In genomic region chr9:121718063-121718462, GRCh38 we compare ENCODE assay signal across 15 cellular contexts.
DNase-seq lines count a peak whose midpoint lies in the region; ATAC-seq, FAIRE-seq and TF ChIP-seq lines count a peak whose summit lies in the region.
"Had no signal": no experiment of that assay in that cellular context is flagged by ENCODE, and none has a peak within 500 bp of the region (broad histone marks: within the 10 kb centered on the region; RNA-seq: fewer than 3 reads in every experiment).

No MANE protein-coding gene starts in this region.

- intact Hi-C loops in left colon (cut with DNase I, micrococcal nuclease), result no loop called here

- DNase-seq in EL (peak; percentile 38), SK-N-DZ (ENCODE audit: low spot score) (peak; percentile 63), fibroblast of villous mesenchyme (ENCODE audit: low read depth) (peak; percentile 72), occipital lobe (lab: John Stamatoyannopoulos, UW) (peak; percentile 75), Kasumi-1 (lab: John Stamatoyannopoulos, UW) (no peak), left colon (no peak), GM12892 (ENCODE audit: insufficient read length) (no peak)
- DNase-seq: activated T-cell treated with anti-CD3 and anti-CD28 coated beads, Interleukin-2, amount 50 U/mL, for 1 hour; CD4-positive, CD25-positive, alpha-beta regulatory T cell; dermis blood vessel endothelial cell; NCI-H2081; T-helper 2 cell had no signal

- ATAC-seq in left colon (no peak), GM19328 (IDR thresholded peaks at IDR 0.05; ENCODE audit: unreplicated experiment) (no peak)
- ATAC-seq: HCT116 had no signal

- no peak for FAIRE-seq in GM12892 (lab: Jason Lieb, UNC)

- TF ChIP-seq CTCF in fibroblast of villous mesenchyme (IDR thresholded peaks at IDR 0.05; ENCODE audit: insufficient read depth, low read depth, low read length), result no peak

- H3K4me3 ChIP-seq in fibroblast of villous mesenchyme (ENCODE audit: low read depth, low read length), result no peak overlapping the region
- H3K4me3 ChIP-seq: lung had no signal

- TF ChIP-seq POLR2A in GM12892 (IDR thresholded peaks at IDR 0.05; ENCODE audit: low read depth, low read length), result no peak

Comparison
In these comparisons a context has a peak if more than half of its experiments do, and no peak if none do; other contexts are left out.
1. DNase-seq: peak in EL (single experiment), SK-N-DZ (single experiment), fibroblast of villous mesenchyme (single experiment) and occipital lobe (single experiment); none in Kasumi-1 (0 of 2), left colon (0 of 2) and GM12892 (single experiment).